In genomic region chr17:32305049-32305448, GRCh38 we compare ENCODE assay signal across 1 cellular context.
TF ChIP-seq lines count a peak whose summit lies in the region.

No MANE protein-coding gene starts in this region.

TF ChIP-seq in WTC11, 78 proteins besides CTCF, POLR2A, EP300 and RAD21 (continued from another document):
- TF ChIP-seq, protein P1, sequence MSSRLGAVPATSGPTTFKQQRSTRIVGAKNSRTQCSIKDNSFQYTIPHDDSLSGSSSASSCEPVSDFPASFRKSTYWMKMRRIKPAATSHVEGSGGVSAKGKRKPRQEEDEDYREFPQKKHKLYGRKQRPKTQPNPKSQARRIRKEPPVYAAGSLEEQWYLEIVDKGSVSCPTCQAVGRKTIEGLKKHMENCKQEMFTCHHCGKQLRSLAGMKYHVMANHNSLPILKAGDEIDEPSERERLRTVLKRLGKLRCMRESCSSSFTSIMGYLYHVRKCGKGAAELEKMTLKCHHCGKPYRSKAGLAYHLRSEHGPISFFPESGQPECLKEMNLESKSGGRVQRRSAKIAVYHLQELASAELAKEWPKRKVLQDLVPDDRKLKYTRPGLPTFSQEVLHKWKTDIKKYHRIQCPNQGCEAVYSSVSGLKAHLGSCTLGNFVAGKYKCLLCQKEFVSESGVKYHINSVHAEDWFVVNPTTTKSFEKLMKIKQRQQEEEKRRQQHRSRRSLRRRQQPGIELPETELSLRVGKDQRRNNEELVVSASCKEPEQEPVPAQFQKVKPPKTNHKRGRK (CRISPR knock-in tag; IDR thresholded peaks at IDR 0.05; ENCODE audit: borderline replicate concordance): no peak
- TF ChIP-seq, protein P2, sequence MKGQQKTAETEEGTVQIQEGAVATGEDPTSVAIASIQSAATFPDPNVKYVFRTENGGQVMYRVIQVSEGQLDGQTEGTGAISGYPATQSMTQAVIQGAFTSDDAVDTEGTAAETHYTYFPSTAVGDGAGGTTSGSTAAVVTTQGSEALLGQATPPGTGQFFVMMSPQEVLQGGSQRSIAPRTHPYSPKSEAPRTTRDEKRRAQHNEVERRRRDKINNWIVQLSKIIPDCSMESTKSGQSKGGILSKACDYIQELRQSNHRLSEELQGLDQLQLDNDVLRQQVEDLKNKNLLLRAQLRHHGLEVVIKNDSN (CRISPR knock-in tag; IDR thresholded peaks at IDR 0.05): no peak
- no peak for TF ChIP-seq SP1 (CRISPR knock-in tag; conservative IDR thresholded peaks at IDR 0.05)
- no peak for TF ChIP-seq NR1H2 (CRISPR knock-in tag; IDR thresholded peaks at IDR 0.05)
- no peak for TF ChIP-seq ELF4 (CRISPR knock-in tag; IDR thresholded peaks at IDR 0.05; ENCODE audit: low read depth)
- TF ChIP-seq ZNF138 (CRISPR knock-in tag; conservative IDR thresholded peaks at IDR 0.05): no peak
